ENCODE assay signal across 1 cellular context in the genomic region with DNA sequence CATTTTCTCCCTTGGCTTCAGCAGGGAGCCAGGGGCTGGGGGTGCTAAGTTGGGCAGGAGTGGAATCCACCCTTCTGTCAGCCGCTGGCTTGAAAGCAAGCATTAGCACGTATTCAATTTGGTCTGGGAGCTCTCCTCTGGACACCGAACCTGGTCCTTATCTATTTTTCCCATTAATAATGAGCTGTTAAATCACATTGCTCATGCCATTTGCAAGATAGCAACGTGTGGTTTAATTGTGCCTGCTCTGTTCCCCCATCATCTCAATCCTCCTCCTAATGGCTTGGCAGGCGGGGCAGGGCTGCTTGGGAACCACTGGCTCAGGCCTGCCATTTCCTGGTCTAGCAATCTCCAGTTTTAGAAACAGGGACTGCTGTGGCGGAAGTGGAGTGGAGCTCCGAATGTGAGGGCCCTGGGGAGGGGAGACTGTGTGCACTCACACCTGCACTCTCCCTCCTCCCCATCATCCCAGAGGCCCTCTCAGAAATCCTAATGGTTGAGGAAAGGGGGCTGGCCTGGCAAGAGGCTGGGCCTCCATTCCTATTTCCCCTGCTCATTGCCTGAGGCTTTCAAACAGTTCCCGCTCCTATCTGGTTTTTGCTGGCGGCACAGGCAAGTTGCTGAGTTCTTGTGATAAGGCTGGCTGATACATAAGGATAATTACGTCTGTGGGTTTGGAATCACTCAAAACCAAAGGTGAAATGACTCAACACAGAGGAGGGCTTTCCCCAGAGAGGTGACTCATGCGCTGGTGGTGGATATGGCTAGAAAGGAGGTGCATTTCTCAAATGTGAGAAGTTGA.
TF ChIP-seq lines count a peak whose summit lies in the region.

No MANE protein-coding gene starts in this region.

TF ChIP-seq in K562, 482 proteins besides CTCF, POLR2A, EP300 and RAD21 (continued from another document and continues in another):
- TF ChIP-seq, protein P1, sequence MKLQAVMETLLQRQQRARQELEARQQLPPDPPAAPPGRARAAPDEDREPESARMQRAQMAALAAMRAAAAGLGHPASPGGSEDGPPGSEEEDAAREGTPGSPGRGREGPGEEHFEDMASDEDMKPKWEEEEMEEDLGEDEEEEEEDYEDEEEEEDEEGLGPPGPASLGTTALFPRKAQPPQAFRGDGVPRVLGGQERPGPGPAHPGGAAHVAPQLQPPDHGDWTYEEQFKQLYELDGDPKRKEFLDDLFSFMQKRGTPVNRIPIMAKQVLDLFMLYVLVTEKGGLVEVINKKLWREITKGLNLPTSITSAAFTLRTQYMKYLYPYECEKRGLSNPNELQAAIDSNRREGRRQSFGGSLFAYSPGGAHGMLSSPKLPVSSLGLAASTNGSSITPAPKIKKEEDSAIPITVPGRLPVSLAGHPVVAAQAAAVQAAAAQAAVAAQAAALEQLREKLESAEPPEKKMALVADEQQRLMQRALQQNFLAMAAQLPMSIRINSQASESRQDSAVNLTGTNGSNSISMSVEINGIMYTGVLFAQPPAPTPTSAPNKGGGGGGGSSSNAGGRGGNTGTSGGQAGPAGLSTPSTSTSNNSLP (IDR thresholded peaks at IDR 0.05; ENCODE audit: borderline replicate concordance, low read depth, low read length), result peak; percentile 94
- TF ChIP-seq, protein P2, sequence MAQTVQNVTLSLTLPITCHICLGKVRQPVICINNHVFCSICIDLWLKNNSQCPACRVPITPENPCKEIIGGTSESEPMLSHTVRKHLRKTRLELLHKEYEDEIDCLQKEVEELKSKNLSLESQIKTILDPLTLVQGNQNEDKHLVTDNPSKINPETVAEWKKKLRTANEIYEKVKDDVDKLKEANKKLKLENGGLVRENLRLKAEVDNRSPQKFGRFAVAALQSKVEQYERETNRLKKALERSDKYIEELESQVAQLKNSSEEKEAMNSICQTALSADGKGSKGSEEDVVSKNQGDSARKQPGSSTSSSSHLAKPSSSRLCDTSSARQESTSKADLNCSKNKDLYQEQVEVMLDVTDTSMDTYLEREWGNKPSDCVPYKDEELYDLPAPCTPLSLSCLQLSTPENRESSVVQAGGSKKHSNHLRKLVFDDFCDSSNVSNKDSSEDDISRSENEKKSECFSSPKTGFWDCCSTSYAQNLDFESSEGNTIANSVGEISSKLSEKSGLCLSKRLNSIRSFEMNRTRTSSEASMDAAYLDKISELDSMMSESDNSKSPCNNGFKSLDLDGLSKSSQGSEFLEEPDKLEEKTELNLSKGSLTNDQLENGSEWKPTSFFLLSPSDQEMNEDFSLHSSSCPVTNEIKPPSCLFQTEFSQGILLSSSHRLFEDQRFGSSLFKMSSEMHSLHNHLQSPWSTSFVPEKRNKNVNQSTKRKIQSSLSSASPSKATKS (CRISPR knock-in tag; IDR thresholded peaks at IDR 0.05), result no peak
- TF ChIP-seq SMAD3 (CRISPR knock-in tag; conservative IDR thresholded peaks at IDR 0.05) (0 out of 2 replicates have a peak, but pooled peaks have one; percentile 66), HNRNPH1 (optimal IDR thresholded peaks at IDR 0.05; ENCODE audit: low read depth, low read length) (no peak), BCOR (IDR thresholded peaks at IDR 0.05) (peak; percentile 49; the same call in 1 of the 2 replicates), ZBED1 (IDR thresholded peaks at IDR 0.05) (peak; percentile 87; the same call in 1 of the 2 replicates), KLF16 (IDR thresholded peaks at IDR 0.05) (peak; percentile 97), ZNF76 (CRISPR knock-in tag; IDR thresholded peaks at IDR 0.05; ENCODE audit: borderline replicate concordance) (no peak), KDM4B (IDR thresholded peaks at IDR 0.05; ENCODE audit: borderline replicate concordance in 2 of 2, low read depth in 1 of 2) (no peak), MBD2 (IDR thresholded peaks at IDR 0.05; ENCODE audit: borderline replicate concordance, low read depth) (peak; percentile 80), HCFC1 (IDR thresholded peaks at IDR 0.05; ENCODE audit: low read depth, low read length) (0 out of 2 replicates have a peak, but pooled peaks have one; percentile 38), POLR3G (IDR thresholded peaks at IDR 0.05; ENCODE audit: extremely low read depth, insufficient read length, insufficient replicate concordance) (no peak), L3MBTL2 (IDR thresholded peaks at IDR 0.05) (peak; percentile 63), ZNF57 (CRISPR knock-in tag; IDR thresholded peaks at IDR 0.05) (no peak), TARDBP (IDR thresholded peaks at IDR 0.05) (peak; percentile 57; the same call in 1 of the 2 replicates), MEF2D (tag; conservative IDR thresholded peaks at IDR 0.05; ENCODE audit: low read depth) (peak; percentile 48; the same call in 1 of the 2 replicates), PURB (CRISPR knock-in tag; IDR thresholded peaks at IDR 0.05; ENCODE audit: low read depth) (no peak), ZFP36 (IDR thresholded peaks at IDR 0.05; ENCODE audit: low read depth, low read length, partially characterized antibody) (peak; percentile 21), MEIS2 (IDR thresholded peaks at IDR 0.05; ENCODE audit: partially characterized antibody) (peak; percentile 76), CBFA2T2 (conservative IDR thresholded peaks at IDR 0.05) (peak; percentile 98), TEAD4 (IDR thresholded peaks at IDR 0.05; ENCODE audit: low read length) (peak; percentile 99), TEAD4 (CRISPR knock-in tag; IDR thresholded peaks at IDR 0.05; ENCODE audit: borderline replicate concordance) (no peak), ZNF24 (IDR thresholded peaks at IDR 0.05) (0 out of 2 replicates have a peak, but pooled peaks have one; percentile 28), BRD4 (IDR thresholded peaks at IDR 0.05) (peak; percentile 53; the same call in 1 of the 2 replicates), MAZ (CRISPR knock-in tag; conservative IDR thresholded peaks at IDR 0.05 in 1 of 2, IDR thresholded peaks at IDR 0.05 in 1 of 2) (no peak), CREB1 (IDR thresholded peaks at IDR 0.05) (peak; percentile 76), CREB1 (CRISPR knock-in tag; IDR thresholded peaks at IDR 0.05) (peak; percentile 39; the same call in 1 of the 2 replicates), ZNF140 (CRISPR knock-in tag; IDR thresholded peaks at IDR 0.05) (no peak), MEF2A (IDR thresholded peaks at IDR 0.05; ENCODE audit: control insufficient read depth, low read depth, low read length) (peak; percentile 80), TCF3 (CRISPR knock-in tag; IDR thresholded peaks at IDR 0.05) (peak; percentile 99), ELF4 (CRISPR knock-in tag; IDR thresholded peaks at IDR 0.05) (peak; percentile 76; the same call in 1 of the 2 replicates), TCF7L2 (IDR thresholded peaks at IDR 0.05; ENCODE audit: low read depth, low read length) (peak; percentile 47; the same call in 1 of the 2 replicates)
- TF ChIP-seq, protein P3, sequence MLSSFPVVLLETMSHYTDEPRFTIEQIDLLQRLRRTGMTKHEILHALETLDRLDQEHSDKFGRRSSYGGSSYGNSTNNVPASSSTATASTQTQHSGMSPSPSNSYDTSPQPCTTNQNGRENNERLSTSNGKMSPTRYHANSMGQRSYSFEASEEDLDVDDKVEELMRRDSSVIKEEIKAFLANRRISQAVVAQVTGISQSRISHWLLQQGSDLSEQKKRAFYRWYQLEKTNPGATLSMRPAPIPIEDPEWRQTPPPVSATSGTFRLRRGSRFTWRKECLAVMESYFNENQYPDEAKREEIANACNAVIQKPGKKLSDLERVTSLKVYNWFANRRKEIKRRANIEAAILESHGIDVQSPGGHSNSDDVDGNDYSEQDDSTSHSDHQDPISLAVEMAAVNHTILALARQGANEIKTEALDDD (IDR thresholded peaks at IDR 0.05), result peak; percentile 53
- TF ChIP-seq, protein P4, sequence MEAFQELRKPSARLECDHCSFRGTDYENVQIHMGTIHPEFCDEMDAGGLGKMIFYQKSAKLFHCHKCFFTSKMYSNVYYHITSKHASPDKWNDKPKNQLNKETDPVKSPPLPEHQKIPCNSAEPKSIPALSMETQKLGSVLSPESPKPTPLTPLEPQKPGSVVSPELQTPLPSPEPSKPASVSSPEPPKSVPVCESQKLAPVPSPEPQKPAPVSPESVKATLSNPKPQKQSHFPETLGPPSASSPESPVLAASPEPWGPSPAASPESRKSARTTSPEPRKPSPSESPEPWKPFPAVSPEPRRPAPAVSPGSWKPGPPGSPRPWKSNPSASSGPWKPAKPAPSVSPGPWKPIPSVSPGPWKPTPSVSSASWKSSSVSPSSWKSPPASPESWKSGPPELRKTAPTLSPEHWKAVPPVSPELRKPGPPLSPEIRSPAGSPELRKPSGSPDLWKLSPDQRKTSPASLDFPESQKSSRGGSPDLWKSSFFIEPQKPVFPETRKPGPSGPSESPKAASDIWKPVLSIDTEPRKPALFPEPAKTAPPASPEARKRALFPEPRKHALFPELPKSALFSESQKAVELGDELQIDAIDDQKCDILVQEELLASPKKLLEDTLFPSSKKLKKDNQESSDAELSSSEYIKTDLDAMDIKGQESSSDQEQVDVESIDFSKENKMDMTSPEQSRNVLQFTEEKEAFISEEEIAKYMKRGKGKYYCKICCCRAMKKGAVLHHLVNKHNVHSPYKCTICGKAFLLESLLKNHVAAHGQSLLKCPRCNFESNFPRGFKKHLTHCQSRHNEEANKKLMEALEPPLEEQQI (IDR thresholded peaks at IDR 0.05), result peak; percentile 81
- TF ChIP-seq, protein P5, sequence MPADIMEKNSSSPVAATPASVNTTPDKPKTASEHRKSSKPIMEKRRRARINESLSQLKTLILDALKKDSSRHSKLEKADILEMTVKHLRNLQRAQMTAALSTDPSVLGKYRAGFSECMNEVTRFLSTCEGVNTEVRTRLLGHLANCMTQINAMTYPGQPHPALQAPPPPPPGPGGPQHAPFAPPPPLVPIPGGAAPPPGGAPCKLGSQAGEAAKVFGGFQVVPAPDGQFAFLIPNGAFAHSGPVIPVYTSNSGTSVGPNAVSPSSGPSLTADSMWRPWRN (IDR thresholded peaks at IDR 0.05; ENCODE audit: low read depth), result peak; percentile 81
- TF ChIP-seq, protein P6, sequence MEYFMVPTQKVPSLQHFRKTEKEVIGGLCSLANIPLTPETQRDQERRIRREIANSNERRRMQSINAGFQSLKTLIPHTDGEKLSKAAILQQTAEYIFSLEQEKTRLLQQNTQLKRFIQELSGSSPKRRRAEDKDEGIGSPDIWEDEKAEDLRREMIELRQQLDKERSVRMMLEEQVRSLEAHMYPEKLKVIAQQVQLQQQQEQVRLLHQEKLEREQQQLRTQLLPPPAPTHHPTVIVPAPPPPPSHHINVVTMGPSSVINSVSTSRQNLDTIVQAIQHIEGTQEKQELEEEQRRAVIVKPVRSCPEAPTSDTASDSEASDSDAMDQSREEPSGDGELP (CRISPR knock-in tag; IDR thresholded peaks at IDR 0.05; ENCODE audit: borderline replicate concordance), result peak; percentile 69; the same call in 1 of the 2 replicates
- TF ChIP-seq, protein P7, sequence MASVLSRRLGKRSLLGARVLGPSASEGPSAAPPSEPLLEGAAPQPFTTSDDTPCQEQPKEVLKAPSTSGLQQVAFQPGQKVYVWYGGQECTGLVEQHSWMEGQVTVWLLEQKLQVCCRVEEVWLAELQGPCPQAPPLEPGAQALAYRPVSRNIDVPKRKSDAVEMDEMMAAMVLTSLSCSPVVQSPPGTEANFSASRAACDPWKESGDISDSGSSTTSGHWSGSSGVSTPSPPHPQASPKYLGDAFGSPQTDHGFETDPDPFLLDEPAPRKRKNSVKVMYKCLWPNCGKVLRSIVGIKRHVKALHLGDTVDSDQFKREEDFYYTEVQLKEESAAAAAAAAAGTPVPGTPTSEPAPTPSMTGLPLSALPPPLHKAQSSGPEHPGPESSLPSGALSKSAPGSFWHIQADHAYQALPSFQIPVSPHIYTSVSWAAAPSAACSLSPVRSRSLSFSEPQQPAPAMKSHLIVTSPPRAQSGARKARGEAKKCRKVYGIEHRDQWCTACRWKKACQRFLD (CRISPR knock-in tag; IDR thresholded peaks at IDR 0.05), result peak; percentile 81
